In genomic region chr20:62832951-62833391, GRCh38 we compare ENCODE assay signal across 1 cellular context.
TF ChIP-seq lines count a peak whose summit lies in the region.

No MANE protein-coding gene starts in this region.

TF ChIP-seq in GM12878, 131 proteins besides CTCF, POLR2A, EP300 and RAD21:
- TF ChIP-seq IKZF2 (IDR thresholded peaks at IDR 0.05) = peak in 1 of 2 experiments; percentile 6; a peak in 1 of 4 replicates
- 0 out of 2 replicates have a peak, but pooled peaks have one; percentile 29 for TF ChIP-seq DPF2 (IDR thresholded peaks at IDR 0.05)
- 0 out of 2 replicates have a peak, but pooled peaks have one; percentile 17 for TF ChIP-seq SMARCA5 (IDR thresholded peaks at IDR 0.05)
- no peak for TF ChIP-seq BACH1 (IDR thresholded peaks at IDR 0.05; ENCODE audit: borderline replicate concordance)
- peak; percentile 6; the same call in 1 of the 2 replicates for TF ChIP-seq RUNX3 (IDR thresholded peaks at IDR 0.05; ENCODE audit: low read length)
- TF ChIP-seq MTA2 (IDR thresholded peaks at IDR 0.05; ENCODE audit: low read depth) = peak; percentile 19; the same call in 1 of the 2 replicates
- TF ChIP-seq LARP7 (IDR thresholded peaks at IDR 0.05) = 0 out of 2 replicates have a peak, but pooled peaks have one; percentile 47
- no peak for TF ChIP-seq KLF5 (IDR thresholded peaks at IDR 0.05; ENCODE audit: partially characterized antibody)
- TF ChIP-seq NR2F1 (conservative IDR thresholded peaks at IDR 0.05) = 0 out of 2 replicates have a peak, but pooled peaks have one; percentile 21
